Comparison of ENCODE assay signal across 8 cellular contexts in the genomic region with DNA sequence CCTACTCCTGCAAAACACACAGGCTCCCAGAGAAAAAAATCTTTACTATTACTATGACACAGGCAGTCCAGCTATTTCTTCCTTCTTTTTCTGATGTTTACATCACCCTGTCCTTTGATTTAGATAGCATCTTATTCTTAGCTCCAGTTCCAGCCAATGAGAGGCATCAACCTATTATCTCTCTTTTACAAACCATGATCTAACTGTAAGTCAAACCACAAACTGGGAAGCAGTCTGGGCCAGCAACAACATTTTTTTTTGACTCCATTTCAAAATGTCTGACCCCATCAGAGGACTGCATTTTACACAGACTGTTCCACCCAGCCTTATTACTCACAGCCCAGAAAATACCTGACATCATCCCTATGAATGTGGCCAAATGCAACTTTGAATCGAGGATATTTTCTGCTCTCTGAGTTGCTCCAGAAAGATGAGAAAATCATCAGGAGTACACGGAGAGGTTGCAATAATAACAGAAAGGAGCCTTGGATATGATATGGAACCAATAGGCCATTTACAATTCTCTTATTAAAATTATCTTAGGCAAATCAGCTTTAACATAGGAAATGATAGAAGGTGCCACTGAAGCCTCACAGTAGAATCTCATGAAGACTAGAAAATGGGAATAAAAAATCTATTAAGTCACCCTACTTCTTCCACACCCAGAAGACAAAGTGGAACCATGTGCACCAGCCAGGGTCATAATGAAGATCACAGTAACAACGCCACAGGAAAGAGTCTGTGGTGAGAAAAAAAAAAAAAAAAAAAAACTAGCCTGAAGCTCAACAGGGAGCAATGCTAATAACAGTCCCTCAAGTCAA. TPM values are rescaled to one million over a fixed set of nuclear protein-coding genes. Genes with fewer than 3 reads are reported as not detected.
DNase-seq lines count a peak whose midpoint lies in the region; ATAC-seq, FAIRE-seq and TF ChIP-seq lines count a peak whose summit lies in the region.
"Had no signal": no experiment of that assay in that cellular context is flagged by ENCODE, and none has a peak within 500 bp of the region (broad histone marks: within the 10 kb centered on the region; RNA-seq: fewer than 3 reads in every experiment).

No MANE protein-coding gene starts in this region.

- H3K4me3 ChIP-seq in Panc1 (ENCODE audit: low read depth in 2 of 2, low read length in 2 of 2): no peak overlapping the region
- H3K4me3 ChIP-seq: SJCRH30 had no signal

- no peaks in the 10 kb centered on the region for H3K9me3 ChIP-seq in Panc1 (ENCODE audit: control insufficient read depth, insufficient read depth, low read depth, low read length)
- H3K9me3 ChIP-seq: SJCRH30 had no signal

- no peak for TF ChIP-seq POLR2A in GM12891 (IDR thresholded peaks at IDR 0.05; ENCODE audit: low read depth, low read length)

- POLR2A ChIA-PET in Panc1 (lab: Charles Lee): no interaction called here

- CTCF ChIA-PET in Panc1 (lab: Charles Lee): interaction anchor here (0.5 to 2.2 kb wide), 6 partner anchors 18 to 1717 kb away, joined by 3 to 19 read pairs (median 4); no protein-coding TSS in a partner anchor

- H3K27ac ChIP-seq in Panc1 (ENCODE audit: low read length): no peak overlapping the region
- H3K27ac ChIP-seq: SJCRH30 had no signal

- no TSS peak for BruUV-seq in Panc1 (replicated peaks; lab: Mats Ljungman, UMichigan)

- in situ Hi-C loops in Panc1 (cut with HindIII; ENCODE audit: low pct_unique_long_range_greater_than_20kb, low sequenced_read_pairs): no loop called here

- H3K4me1 ChIP-seq in Panc1 (ENCODE audit: control insufficient read depth, insufficient read depth, low read length): no peaks in the 10 kb centered on the region
- H3K4me1 ChIP-seq: SJCRH30 had no signal

- H3K36me3 ChIP-seq in Panc1 (ENCODE audit: control insufficient read depth, insufficient read depth, low read length): no peaks in the 10 kb centered on the region
- H3K36me3 ChIP-seq: SJCRH30 had no signal

- TF ChIP-seq CTCF in Panc1 (IDR thresholded peaks at IDR 0.05): no peak

- H3K27me3 ChIP-seq in Panc1 (ENCODE audit: control insufficient read depth, insufficient read depth, low read length): no peaks in the 10 kb centered on the region
- H3K27me3 ChIP-seq: SJCRH30 had no signal

- peak; percentile 48 for FAIRE-seq in GM12891 (lab: Jason Lieb, UNC)

- DNase-seq in GM12891 (ENCODE audit: insufficient read length, low spot score): no peak
- no peak for DNase-seq in Panc1 (ENCODE audit: low read depth, low spot score)
- peak; percentile 61 for DNase-seq in fibroblast of gingiva (ENCODE audit: low read depth)
- DNase-seq in stromal cell of bone marrow (ENCODE audit: low read depth): peak; percentile 91
- no peak for DNase-seq in SKM-1 treated with dmso at 0.1 percent for 144 hours (lab: John Stamatoyannopoulos, UW; ENCODE audit: unreplicated experiment)

- intact Hi-C loops in Panc1 (cut with micrococcal nuclease; ENCODE audit: unreplicated experiment): loop anchor here (1.0 kb wide), 2 partner anchors 193 to 223 kb away; no protein-coding TSS in a partner anchor

- ATAC-seq in Panc1 (0 out of 2 replicates have a peak, but pooled peaks have one; percentile 4), GM21526 (IDR thresholded peaks at IDR 0.05; ENCODE audit: low FRiP score, unreplicated experiment) (no peak), HG03432 (IDR thresholded peaks at IDR 0.05; ENCODE audit: unreplicated experiment) (no peak)

TF ChIP-seq in GM12891, 5 proteins besides CTCF, POLR2A, EP300 and RAD21:
- no peak for TF ChIP-seq POLR2AphosphoS5 (IDR thresholded peaks at IDR 0.05; ENCODE audit: low read depth, low read length)
- no peak for TF ChIP-seq PAX5 (IDR thresholded peaks at IDR 0.05; ENCODE audit: insufficient read depth, low read length, severe bottlenecking)
- TF ChIP-seq POU2F2 (IDR thresholded peaks at IDR 0.05; ENCODE audit: low read depth, low read length): no peak
- no peak for TF ChIP-seq TAF1 (IDR thresholded peaks at IDR 0.05; ENCODE audit: low read depth, low read length)
- no peak for TF ChIP-seq SPI1 (IDR thresholded peaks at IDR 0.05; ENCODE audit: low read depth, low read length)

RNA-seq across cellular contexts. Expression of a gene that starts 21.2 kb away (rescaled TPM):
- polyA plus RNA-seq in GM12891 (2012; ENCODE audit: low read depth, missing spikeins): 19.0 TPM
- 35.0 TPM for total RNA-seq in Panc1 (2021; ENCODE audit: unreplicated experiment)
- polyA plus RNA-seq in Panc1 (2012; ENCODE audit: insufficient read length): 36.5 TPM

RNA-seq across cellular contexts. Expression of a gene that starts 29.7 kb away (rescaled TPM):
- 3.8 TPM for polyA plus RNA-seq in GM12891 (2012; ENCODE audit: low read depth, missing spikeins)
- 14.9 TPM for total RNA-seq in Panc1 (2021; ENCODE audit: unreplicated experiment)
- polyA plus RNA-seq in Panc1 (2012; ENCODE audit: insufficient read length): 9.7 TPM

RNA-seq across cellular contexts. Expression of a gene that starts 29.9 kb away (rescaled TPM):
- 9.7 TPM for polyA plus RNA-seq in GM12891 (2012; ENCODE audit: low read depth, missing spikeins)
- total RNA-seq in Panc1 (2021; ENCODE audit: unreplicated experiment): 10.1 TPM
- polyA plus RNA-seq in Panc1 (2012; ENCODE audit: insufficient read length): 5.1 TPM

RNA-seq across cellular contexts. Expression of a gene that starts 32.6 kb away (rescaled TPM):
- not detected for polyA plus RNA-seq in GM12891 (2012; ENCODE audit: low read depth, missing spikeins)
- not detected for total RNA-seq in Panc1 (2021; ENCODE audit: unreplicated experiment)
- polyA plus RNA-seq in Panc1 (2012; ENCODE audit: insufficient read length): not detected
- total RNA-seq: SJCRH30 had no signal

Comparison
In these comparisons a context has a peak if more than half of its experiments do, and no peak if none do; other contexts are left out.
1. DNase-seq: peak in fibroblast of gingiva (single experiment) and stromal cell of bone marrow (single experiment); none in GM12891 (single experiment), Panc1 (single experiment) and SKM-1 treated with dmso at 0.1 percent for 144 hours (single experiment).